In the genomic region with DNA sequence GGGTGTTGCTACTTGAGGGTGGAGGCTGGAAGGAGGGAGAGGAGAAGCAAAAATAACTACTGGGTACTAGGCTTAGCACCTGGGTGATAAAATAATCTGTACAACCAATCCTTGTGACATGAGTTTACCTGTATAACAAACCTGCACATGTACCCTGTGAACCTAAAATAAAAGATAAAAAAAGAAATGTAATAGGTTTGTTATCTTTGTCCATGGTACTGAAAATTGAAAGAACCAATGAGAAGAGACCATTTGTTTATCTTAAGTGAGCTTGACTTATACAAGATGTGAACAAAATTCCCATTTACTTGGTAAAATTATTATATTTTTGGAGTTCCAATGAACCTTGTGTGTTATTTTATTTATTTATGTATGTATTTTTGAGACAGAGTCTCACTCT, we compare ENCODE assay signal across 10 cellular contexts.
"Had no signal": no experiment of that assay in that cellular context is flagged by ENCODE, and none has a peak within 500 bp of the region (broad histone marks: within the 10 kb centered on the region; RNA-seq: fewer than 3 reads in every experiment).

No MANE protein-coding gene starts in this region.

- H3K27ac Mint-ChIP-seq: GM23338, H9, IgD-negative memory B cell had no signal

- H3K4me3 Mint-ChIP-seq: GM23338, H9, IgD-negative memory B cell had no signal

- H3K9me3 Mint-ChIP-seq: GM23338 had no signal

- H3K36me3 Mint-ChIP-seq: IgD-negative memory B cell had no signal

- H3K4me3 ChIP-seq: GM23338 had no signal

- H3K4me2 ChIP-seq: GM23338, KMS-11 had no signal

- H3K9ac ChIP-seq: KMS-11 had no signal

- FAIRE-seq: H1, H54, HepG2 had no signal

- ATAC-seq: GM23338, HepG2 had no signal

- DNase-seq: H9, HCEC 1CT, KBM-7 had no signal

- H3K27ac ChIP-seq: HL-60, KMS-11 had no signal

- H3K27me3 Mint-ChIP-seq: IgD-negative memory B cell had no signal

- H2AFZ ChIP-seq: GM23338 had no signal
